In genomic region chr12:111410229-111411186, GRCh38 we compare ENCODE assay signal across 8 cellular contexts. TPM values are rescaled to one million over a fixed set of nuclear protein-coding genes. Genes with fewer than 3 reads are reported as not detected.
A peak's percentile ranks its signal among the peaks of the same experiment; 100 is the strongest.
DNase-seq lines count a peak whose midpoint lies in the region; TF ChIP-seq lines count a peak whose summit lies in the region.

No MANE protein-coding gene starts in this region.

- DNase-seq in GM12864 (ENCODE audit: low read depth): no peak
- no peak for DNase-seq in SK-N-MC (ENCODE audit: low read depth, low spot score)
- no peak for DNase-seq in esophagus muscularis mucosa (ENCODE audit: extremely low spot score)
- no peak for DNase-seq in sigmoid colon
- DNase-seq in posterior cingulate gyrus: no peak
- DNase-seq in DMS53 (lab: John Stamatoyannopoulos, UW): no peak
- DNase-seq in GOT3 (lab: John Stamatoyannopoulos, UW): no peak
- no peak for DNase-seq in HuH-7.5 (ENCODE audit: low spot score)

- H3K27me3 ChIP-seq in esophagus muscularis mucosa (no peaks in the 10 kb centered on the region), sigmoid colon (no peaks in the 10 kb centered on the region)

- H3K4me1 ChIP-seq in esophagus muscularis mucosa: peaks cover 76 to 85% (median 82%) of the 10 kb centered on the region in 4 donors
- peaks cover 0 to 80% (median 52%) of the 10 kb centered on the region in 4 donors for H3K4me1 ChIP-seq in sigmoid colon

- intact Hi-C loops in esophagus muscularis mucosa (cut with DNase I): no loop called here
- intact Hi-C loops in sigmoid colon (cut with DNase I): no loop called here
- intact Hi-C loops in posterior cingulate gyrus (cut with DNase I): no loop called here

- peak overlapping the region; percentile 96 for H3K27ac ChIP-seq in SK-N-MC
- peak overlapping the region; percentile 78 to 88 (median 82) for H3K27ac ChIP-seq in esophagus muscularis mucosa (replicated peaks in 1 of 4)
- peak overlapping the region; percentile 68 to 84 (median 74) for H3K27ac ChIP-seq in sigmoid colon

- 65% methylated on average over 10 of the region's 16 CpGs for WGBS in esophagus muscularis mucosa
- 77 to 82% methylated on average over 16 of the region's 16 CpGs for WGBS in sigmoid colon, 2 donors

- peak overlapping the region; percentile 78 for H3K4me3 ChIP-seq in GM12864 (ENCODE audit: low read depth, low read length)
- peak overlapping the region; percentile 92 for H3K4me3 ChIP-seq in SK-N-MC
- peak overlapping the region; percentile 9 to 26 (median 18) for H3K4me3 ChIP-seq in esophagus muscularis mucosa
- H3K4me3 ChIP-seq in sigmoid colon: no peak overlapping the region

- TF ChIP-seq CTCF in GM12864 (IDR thresholded peaks at IDR 0.05; ENCODE audit: low read depth, low read length, missing control alignments) (no peak), esophagus muscularis mucosa (IDR thresholded peaks at IDR 0.05) (no peak), sigmoid colon (IDR thresholded peaks at IDR 0.05) (no peak)

- TF ChIP-seq POLR2A in esophagus muscularis mucosa (IDR thresholded peaks at IDR 0.05; ENCODE audit: low read depth): no peak
- TF ChIP-seq POLR2A in sigmoid colon (IDR thresholded peaks at IDR 0.05): no peak

- no peaks in the 10 kb centered on the region for H3K9me3 ChIP-seq in SK-N-MC (ENCODE audit: low read depth, low read length)
- no peaks in the 10 kb centered on the region for H3K9me3 ChIP-seq in esophagus muscularis mucosa
- no peaks in the 10 kb centered on the region for H3K9me3 ChIP-seq in sigmoid colon

- H3K9ac ChIP-seq in SK-N-MC (ENCODE audit: insufficient read length): peak overlapping the region; percentile 25

- H3K36me3 ChIP-seq in SK-N-MC (ENCODE audit: insufficient read depth, low read length) (no peaks in the 10 kb centered on the region; the same call in 1 of the 2 replicates), esophagus muscularis mucosa (no peaks in the 10 kb centered on the region), sigmoid colon (no peaks in the 10 kb centered on the region)

- no peak for TF ChIP-seq EP300 in esophagus muscularis mucosa (IDR thresholded peaks at IDR 0.05)
- no peak for TF ChIP-seq EP300 in sigmoid colon (IDR thresholded peaks at IDR 0.05)

RNA-seq across cellular contexts. Expression of gene SH2B3, which starts 4.8 kb away (rescaled TPM):
- total RNA-seq in esophagus muscularis mucosa (10 to 100 TPM; 24.9 to 49.4 (median 41.8) TPM), sigmoid colon (10 to 100 TPM; 13.2 to 32.5 (median 14.9) TPM)
- polyA plus RNA-seq in sigmoid colon: 10 to 100 TPM; 10.4 to 14.1 (median 12.0) TPM

RNA-seq across cellular contexts. Expression of gene PHETA1, which starts 41.6 kb away (rescaled TPM):
- 10 to 100 TPM in 1 of 4 donors, 1 to 10 TPM in 3; 5.8 to 15.6 (median 9.5) TPM for total RNA-seq in esophagus muscularis mucosa
- total RNA-seq in sigmoid colon: 1 to 10 TPM; 3.6 to 6.1 (median 5.2) TPM
- polyA plus RNA-seq in sigmoid colon: 10 to 100 TPM; 16.8 to 21.6 (median 21.5) TPM

Comparison
In these comparisons a context has a peak if more than half of its experiments do, and no peak if none do; other contexts are left out.
1. H3K4me3 ChIP-seq: peak in GM12864 (single experiment), SK-N-MC (single experiment) and esophagus muscularis mucosa (4 of 4); none in sigmoid colon (0 of 4).
2. Peak in every context shown above with its lines, with median percentiles within 50 percentile points of each other: H3K27ac ChIP-seq.